In genomic region chr14:63730659-63731058, GRCh38 we compare ENCODE assay signal across 29 cellular contexts.
"Had no signal": no experiment of that assay in that cellular context is flagged by ENCODE, and none has a peak within 500 bp of the region (broad histone marks: within the 10 kb centered on the region; RNA-seq: fewer than 3 reads in every experiment).

No MANE protein-coding gene starts in this region.

- H3K4me3 ChIP-seq: colonic mucosa, esophagus squamous epithelium, heart right ventricle, left lung, mucosa of descending colon, neural progenitor cell, prostate gland, right atrium auricular region, sigmoid colon, testis, tibial artery had no signal

- H3K27ac ChIP-seq: colonic mucosa, esophagus squamous epithelium, heart right ventricle, left lung, neural progenitor cell, prostate gland, right atrium auricular region, sigmoid colon, testis, tibial artery had no signal

- H3K4me1 ChIP-seq: colonic mucosa, prostate gland had no signal

- H3K36me3 Mint-ChIP-seq: mesothelial cell of epicardium; stimulated activated effector memory CD8-positive, alpha-beta T cell treated with anti-CD3 and anti-CD28 coated beads, Interleukin-12 subunit alpha, Interleukin-12 subunit beta, amount 100 ng/mL, for 72 hours; type B pancreatic cell had no signal

- H3K36me3 ChIP-seq: colonic mucosa, esophagus squamous epithelium, heart right ventricle, left lung, neural progenitor cell, prostate gland, right atrium auricular region, sigmoid colon, tibial artery had no signal

- DNase-seq: colonic mucosa; dermis blood vessel endothelial cell; effector memory CD4-positive, alpha-beta T cell; esophagus squamous epithelium; foreskin melanocyte; glutamatergic neuron; heart right ventricle; hippocampal formation; left cardiac atrium; left lung; mesenchymal stem cell; mucosa of descending colon; naive B cell; sigmoid colon; stimulated activated CD4-positive, alpha-beta T cell treated with anti-CD3 and anti-CD28 coated beads, Interleukin-2, amount 100 ng/mL, for 24 hours; stimulated activated CD4-positive, alpha-beta T cell treated with anti-CD3 and anti-CD28 coated beads, Interleukin-4, amount 100 ng/mL, for 24 hours; stimulated activated naive CD8-positive, alpha-beta T cell treated with anti-CD3 and anti-CD28 coated beads, Interleukin-15, Interleukin-2, amounts not matched to agents 100 U/mL and 50 U/mL, for 24 hours; substantia nigra; testis; tibial artery had no signal

- H3K27me3 ChIP-seq: colonic mucosa, esophagus squamous epithelium, heart right ventricle, right atrium auricular region, sigmoid colon, testis, tibial artery had no signal

- H3K27ac Mint-ChIP-seq: mesothelial cell of epicardium; nephron; neural progenitor cell; stimulated activated effector memory CD8-positive, alpha-beta T cell treated with anti-CD3 and anti-CD28 coated beads, Interleukin-12 subunit alpha, Interleukin-12 subunit beta, amount 100 ng/mL, for 72 hours; type B pancreatic cell had no signal

- H3K27me3 Mint-ChIP-seq: naive B cell had no signal

- H3K9me3 Mint-ChIP-seq: mesothelial cell of epicardium; naive B cell; nephron; neural progenitor cell; stimulated activated effector memory CD8-positive, alpha-beta T cell treated with anti-CD3 and anti-CD28 coated beads, Interleukin-12 subunit alpha, Interleukin-12 subunit beta, amount 100 ng/mL, for 72 hours; type B pancreatic cell had no signal

- ATAC-seq: heart right ventricle; left cardiac atrium; left lung; mucosa of descending colon; stimulated activated effector memory CD8-positive, alpha-beta T cell treated with anti-CD3 and anti-CD28 coated beads, Interleukin-12 subunit alpha, Interleukin-12 subunit beta, amount 100 ng/mL, for 72 hours; stimulated activated naive CD8-positive, alpha-beta T cell treated with anti-CD3 and anti-CD28 coated beads, Interleukin-15, Interleukin-2, amounts not matched to agents 100 U/mL and 50 U/mL, for 24 hours had no signal

- H3K4me3 Mint-ChIP-seq: mesothelial cell of epicardium; naive B cell; nephron; neural progenitor cell; stimulated activated effector memory CD8-positive, alpha-beta T cell treated with anti-CD3 and anti-CD28 coated beads, Interleukin-12 subunit alpha, Interleukin-12 subunit beta, amount 100 ng/mL, for 72 hours; type B pancreatic cell had no signal

- H3K9me3 ChIP-seq: colonic mucosa, esophagus squamous epithelium, heart right ventricle, left lung, mucosa of descending colon, prostate gland, right atrium auricular region, sigmoid colon, testis, tibial artery had no signal

- FAIRE-seq: endothelial cell of umbilical vein, islet of Langerhans had no signal
